In the genomic region with DNA sequence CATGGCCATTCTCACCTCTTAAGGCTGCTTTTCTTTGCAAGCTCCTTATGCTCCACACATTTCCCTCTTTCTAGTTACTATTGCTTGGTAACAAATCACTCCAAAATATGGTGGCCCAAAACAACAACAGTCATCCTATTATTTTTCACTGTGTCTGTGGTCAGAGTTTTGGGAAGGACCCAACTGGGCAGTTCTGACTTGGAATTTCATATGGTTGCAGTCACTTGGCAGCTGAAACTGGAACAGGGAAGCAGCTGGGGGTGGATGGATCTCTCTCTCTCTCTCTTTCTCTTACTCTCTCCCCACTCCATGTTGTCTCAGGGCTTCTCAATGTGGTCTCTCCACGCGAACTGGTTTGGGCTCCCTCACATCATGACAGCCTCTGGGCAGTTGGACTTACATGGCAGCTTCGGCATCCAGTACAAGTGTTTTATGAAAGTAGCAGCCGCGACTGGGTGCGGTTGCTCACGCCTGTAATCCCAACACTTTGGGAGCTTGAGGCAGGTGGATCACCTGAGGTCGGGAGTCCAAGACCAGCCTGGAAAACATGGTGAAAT, we compare ENCODE assay signal across 14 cellular contexts. TPM values are rescaled to one million over a fixed set of nuclear protein-coding genes. Genes with fewer than 3 reads are reported as not detected.
A peak's percentile ranks its signal among the peaks of the same experiment; 100 is the strongest.
DNase-seq lines count a peak whose midpoint lies in the region; ATAC-seq, FAIRE-seq and TF ChIP-seq lines count a peak whose summit lies in the region.
"Had no signal": no experiment of that assay in that cellular context is flagged by ENCODE, and none has a peak within 500 bp of the region (broad histone marks: within the 10 kb centered on the region; RNA-seq: fewer than 3 reads in every experiment).

No MANE protein-coding gene starts in this region.

- DNase-seq in HFF-Myc (ENCODE audit: extremely low read depth, low read depth) (peak; percentile 40), dedifferentiated amniotic fluid mesenchymal stem cell (ENCODE audit: extremely low spot score) (peak; percentile 86), kidney (peak; percentile 37), thoracic aorta (ENCODE audit: low spot score) (no peak), erythroblast (lab: John Stamatoyannopoulos, UW) (no peak), foreskin melanocyte (no peak)
- DNase-seq in activated T-cell treated with anti-CD3 and anti-CD28 coated beads, Interleukin-2, amount 50 U/mL, for 72 hours = no peak
- DNase-seq: CD8-positive, alpha-beta memory T cell; NCI-H2081; SHP77 treated with DMSO at 0.1 percent for 48 hours; stimulated activated naive CD4-positive, alpha-beta T cell treated with Interleukin-2 at 50 U/mL for 16 hours had no signal

- peaks cover 9% of the 10 kb centered on the region for H3K27me3 Mint-ChIP-seq in activated T-cell treated with anti-CD3 and anti-CD28 coated beads, Interleukin-2, amount 50 U/mL, for 72 hours (ENCODE audit: low read depth)
- H3K27me3 Mint-ChIP-seq: activated naive CD8-positive, alpha-beta T cell had no signal

- peaks cover 0 to 3% of the 10 kb centered on the region in 2 donors for H3K4me1 ChIP-seq in kidney (ENCODE audit: control insufficient read depth in 1 of 2, insufficient read depth in 1 of 2, low read depth in 1 of 2, low read length in 2 of 2)
- H3K4me1 ChIP-seq in thoracic aorta (ENCODE audit: control insufficient read depth in 1 of 2, low read depth in 2 of 2) = peaks cover 22 to 35% of the 10 kb centered on the region in 2 donors

- H3K27ac ChIP-seq in kidney (ENCODE audit: low read depth in 2 of 2, low read length in 2 of 2) (no peak overlapping the region), thoracic aorta (peak overlapping the region; percentile 29 to 63)

- intact Hi-C loops in kidney (cut with DNase I) = no loop called here

- H3K9me3 Mint-ChIP-seq in activated T-cell treated with anti-CD3 and anti-CD28 coated beads, Interleukin-2, amount 50 U/mL, for 72 hours = no peaks in the 10 kb centered on the region
- H3K9me3 Mint-ChIP-seq: CD8-positive, alpha-beta memory T cell; mesothelial cell of epicardium had no signal

- no peak for TF ChIP-seq POLR2A in erythroblast (IDR thresholded peaks at IDR 0.05; ENCODE audit: low read length)

- H3K9ac ChIP-seq in kidney (ENCODE audit: low read length in 2 of 2) = no peak overlapping the region

- ATAC-seq in thoracic aorta (ENCODE audit: insufficient number of reproducible peaks, low FRiP score, low read depth) (peak; percentile 18), HG02884 (IDR thresholded peaks at IDR 0.05; ENCODE audit: unreplicated experiment) (no peak)
- ATAC-seq in activated T-cell treated with anti-CD3 and anti-CD28 coated beads, Interleukin-2, amount 50 U/mL, for 72 hours (replicated peaks in 1 of 2) = no peak

- H3K9me3 ChIP-seq in kidney (ENCODE audit: control insufficient read depth in 1 of 2, low read length in 2 of 2) (no peaks in the 10 kb centered on the region), thoracic aorta (no peaks in the 10 kb centered on the region)

- peaks cover 10% of the 10 kb centered on the region for H3K4me1 Mint-ChIP-seq in activated T-cell treated with anti-CD3 and anti-CD28 coated beads, Interleukin-2, amount 50 U/mL, for 72 hours (ENCODE audit: low read depth)
- H3K4me1 Mint-ChIP-seq: CD8-positive, alpha-beta memory T cell had no signal

- H3K36me3 ChIP-seq in kidney (ENCODE audit: control insufficient read depth in 1 of 2, insufficient read depth in 2 of 2, low read length in 2 of 2) (no peaks in the 10 kb centered on the region), thoracic aorta (no peaks in the 10 kb centered on the region)

- no peak for FAIRE-seq in kidney (lab: Jason Lieb, UNC)

- H3K4me3 ChIP-seq in HFF-Myc (replicated peaks; ENCODE audit: low read depth, low read length) (no peak overlapping the region), kidney (ENCODE audit: low read length in 2 of 2) (no peak overlapping the region), thoracic aorta (no peak overlapping the region)

- no peaks in the 10 kb centered on the region for H3K36me3 Mint-ChIP-seq in activated T-cell treated with anti-CD3 and anti-CD28 coated beads, Interleukin-2, amount 50 U/mL, for 72 hours (ENCODE audit: insufficient read depth in 2 of 2)
- H3K36me3 Mint-ChIP-seq: activated naive CD8-positive, alpha-beta T cell; CD8-positive, alpha-beta memory T cell; mesothelial cell of epicardium had no signal

- H3K27me3 ChIP-seq in thoracic aorta (replicated peaks; ENCODE audit: insufficient read depth) = no peaks in the 10 kb centered on the region

- no peak overlapping the region for H3K27ac Mint-ChIP-seq in activated T-cell treated with anti-CD3 and anti-CD28 coated beads, Interleukin-2, amount 50 U/mL, for 72 hours
- H3K27ac Mint-ChIP-seq: activated naive CD8-positive, alpha-beta T cell; CD8-positive, alpha-beta memory T cell; mesothelial cell of epicardium had no signal

- H3K4me3 Mint-ChIP-seq in activated T-cell treated with anti-CD3 and anti-CD28 coated beads, Interleukin-2, amount 50 U/mL, for 72 hours = no peak overlapping the region
- H3K4me3 Mint-ChIP-seq: activated naive CD8-positive, alpha-beta T cell; CD8-positive, alpha-beta memory T cell; mesothelial cell of epicardium had no signal

- TF ChIP-seq CTCF in HFF-Myc (IDR thresholded peaks at IDR 0.05; ENCODE audit: low read depth, low read length, missing control alignments) (no peak), kidney (IDR thresholded peaks at IDR 0.05; ENCODE audit: borderline replicate concordance, extremely low read depth, insufficient read depth) (no peak), thoracic aorta (IDR thresholded peaks at IDR 0.05) (no peak)

RNA-seq across cellular contexts. Expression of gene NUMBL, which starts 39.6 kb away (rescaled TPM):
- total RNA-seq in kidney (24.3 TPM), thoracic aorta (100 to 1,000 TPM; 101 to 133 TPM)
- 3.3 TPM for polyA plus RNA-seq in kidney (ENCODE audit: insufficient read depth, low read depth, low replicate concordance)
- 10 to 100 TPM; 16.1 to 18.6 TPM for total RNA-seq in activated T-cell treated with anti-CD3 and anti-CD28 coated beads, Interleukin-2, amount 50 U/mL, for 72 hours

RNA-seq across cellular contexts. Expression of gene LTBP4, which starts 49.7 kb away (rescaled TPM):
- 155 TPM for total RNA-seq in kidney
- 52.1 TPM for polyA plus RNA-seq in kidney (ENCODE audit: insufficient read depth, low read depth, low replicate concordance)
- 100 to 1,000 TPM; 687 to 905 TPM for total RNA-seq in thoracic aorta
- 100 to 1,000 TPM; 164 to 195 TPM for total RNA-seq in activated T-cell treated with anti-CD3 and anti-CD28 coated beads, Interleukin-2, amount 50 U/mL, for 72 hours

Comparison
In these comparisons a context has a peak if more than half of its experiments do, and no peak if none do; other contexts are left out.
1. DNase-seq: peak in HFF-Myc (single experiment), dedifferentiated amniotic fluid mesenchymal stem cell (single experiment) and kidney (single experiment); none in thoracic aorta (single experiment), erythroblast (0 of 2), activated T-cell treated with anti-CD3 and anti-CD28 coated beads, Interleukin-2, amount 50 U/mL, for 72 hours (0 of 2) and foreskin melanocyte (single experiment).
2. H3K27ac ChIP-seq: peak in thoracic aorta (2 of 2); none in kidney (0 of 2).